8 cellular contexts compared by ENCODE assay signal in the genomic region with DNA sequence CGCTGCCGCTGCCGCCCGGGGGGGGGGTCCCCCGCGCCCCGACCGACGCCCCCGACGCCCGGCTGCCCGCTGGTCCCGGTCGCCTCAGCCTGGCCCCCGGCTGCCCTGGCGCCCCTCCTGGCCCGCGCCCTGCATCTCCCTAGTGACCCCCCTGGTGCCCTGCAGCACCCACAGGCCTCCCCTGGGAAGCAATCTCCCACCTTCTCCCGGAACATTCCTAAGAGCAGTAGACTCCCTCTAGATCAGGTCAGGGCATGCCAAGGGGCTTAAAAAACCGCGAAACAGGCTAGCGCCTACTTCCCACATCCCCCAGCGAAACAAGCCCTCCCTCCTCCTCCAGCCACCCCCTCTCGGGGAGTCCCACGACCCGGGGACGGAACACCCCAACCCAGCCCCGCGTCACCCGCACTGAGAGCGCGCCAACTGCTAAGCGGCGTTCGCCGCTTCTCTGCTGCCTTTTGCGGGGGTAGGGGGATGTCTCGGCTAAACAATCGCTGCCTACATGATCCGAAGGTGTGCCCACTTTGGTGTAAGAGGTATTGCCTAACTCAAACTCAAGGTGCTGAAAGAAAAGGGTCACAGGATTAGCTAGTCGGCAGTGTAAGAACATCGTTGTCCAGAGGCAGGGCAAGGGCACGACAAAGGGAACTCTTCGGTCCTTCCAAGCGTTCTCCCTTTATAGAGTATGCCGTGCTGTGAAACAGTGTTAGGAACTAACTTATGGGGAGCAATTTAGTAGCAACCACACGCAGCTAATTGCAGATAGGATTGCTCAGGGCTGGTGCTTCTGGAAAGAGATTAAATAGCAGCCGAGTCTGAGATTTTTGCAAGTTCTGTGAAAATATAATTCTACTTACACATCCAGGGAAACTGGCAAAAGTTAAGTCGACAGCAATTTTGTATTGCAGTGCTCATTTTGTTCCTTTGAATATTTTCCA. TPM values are rescaled to one million over a fixed set of nuclear protein-coding genes. Genes with fewer than 3 reads are reported as not detected.
A peak's percentile ranks its signal among the peaks of the same experiment; 100 is the strongest.
DNase-seq lines count a peak whose midpoint lies in the region; ATAC-seq and TF ChIP-seq lines count a peak whose summit lies in the region.

No MANE protein-coding gene starts in this region.

- H3K27me3 Mint-ChIP-seq in Calu3 (ENCODE audit: unreplicated experiment), result no peaks in the 10 kb centered on the region

- CTCF ChIA-PET in Calu3 (lab: Charles Lee), result interaction anchor here (0.8 to 1.5 kb wide), 2 partner anchors 157 to 209 kb away, joined by 3 to 5 read pairs; no protein-coding TSS in a partner anchor

- no peak for TF ChIP-seq POLR2A in erythroblast (IDR thresholded peaks at IDR 0.05; ENCODE audit: low read length)

- H3K27ac Mint-ChIP-seq in Calu3 (ENCODE audit: unreplicated experiment), result peak overlapping the region; percentile 93

- peaks cover 67% of the 10 kb centered on the region for H3K4me1 Mint-ChIP-seq in Calu3 (ENCODE audit: low read depth, unreplicated experiment)

- no peaks in the 10 kb centered on the region for H3K9me3 Mint-ChIP-seq in Calu3 (ENCODE audit: low read depth, unreplicated experiment)

- intact Hi-C loops in Calu3 (cut with micrococcal nuclease; ENCODE audit: unreplicated experiment), result no loop called here
- intact Hi-C loops in Right ventricle myocardium superior (cut with DNase I), result no loop called here
- intact Hi-C loops in posterior cingulate gyrus (cut with DNase I), result no loop called here

- H3K36me3 Mint-ChIP-seq in Calu3 (ENCODE audit: insufficient read depth, unreplicated experiment), result peaks cover 48% of the 10 kb centered on the region

- TSS peak; percentile 73 for BruUV-seq in Calu3 (replicated peaks; lab: Mats Ljungman, UMichigan)

- TF ChIP-seq CTCF in Calu3 (IDR thresholded peaks at IDR 0.05; ENCODE audit: unreplicated experiment), result no peak

- in situ Hi-C loops in KBM-7 (cut with MboI; ENCODE audit: low pct_unique_long_range_greater_than_20kb, low sequenced_read_pairs), result no loop called here

- peak; percentile 64 for ATAC-seq in Right ventricle myocardium superior (ENCODE audit: poor library complexity)
- ATAC-seq in HG03442 (IDR thresholded peaks at IDR 0.05; ENCODE audit: unreplicated experiment), result no peak
- no peak for ATAC-seq in HG03354 (IDR thresholded peaks at IDR 0.05; ENCODE audit: poor library complexity, severe bottlenecking, unreplicated experiment)

- DNase-seq in Calu3, result peak; percentile 53
- peak; percentile 34 for DNase-seq in KBM-7
- peak; percentile 38 for DNase-seq in activated naive CD4-positive, alpha-beta T cell treated with Interleukin-2 at 50 U/mL for 16 hours
- DNase-seq in Right ventricle myocardium superior, result no peak
- peak in 6 of 10 donors; percentile 9 to 82 (median 49) for DNase-seq in posterior cingulate gyrus
- no peak for DNase-seq in erythroblast (lab: John Stamatoyannopoulos, UW)

- H3K4me3 Mint-ChIP-seq in Calu3 (ENCODE audit: low read depth, unreplicated experiment), result peak overlapping the region; percentile 97

RNA-seq across cellular contexts. Expression of gene NTN4, which starts 0.6 kb away (rescaled TPM):
- total RNA-seq in Calu3 (2022), result 68.4 and 76.5 TPM in 2 replicates
- 81.5 TPM for total RNA-seq in Right ventricle myocardium superior

Comparison
In these comparisons a context has a peak if more than half of its experiments do, and no peak if none do; other contexts are left out.
1. DNase-seq: peak in Calu3 (single experiment), KBM-7 (single experiment), activated naive CD4-positive, alpha-beta T cell treated with Interleukin-2 at 50 U/mL for 16 hours (single experiment) and posterior cingulate gyrus (6 of 10); none in Right ventricle myocardium superior (single experiment) and erythroblast (0 of 2).